Comparison of ENCODE assay signal across 34 cellular contexts in genomic region chr6:143486752-143487151, GRCh38.
"Had no signal": no experiment of that assay in that cellular context is flagged by ENCODE, and none has a peak within 500 bp of the region (broad histone marks: within the 10 kb centered on the region; RNA-seq: fewer than 3 reads in every experiment).

No MANE protein-coding gene starts in this region.

- H3K4me3 ChIP-seq: MG63 had no signal

- H3K27me3 ChIP-seq: MG63 had no signal

- H3K9me3 ChIP-seq: MG63 had no signal

- DNase-seq: Karpas-422, Kasumi-1, MG63, MM.1S, MV-4-11, NCI-H1048, NCI-H1092, NCI-H1092 treated with DMSO at 0.1 percent for 48 hours, NCI-H1105, NCI-H1105 treated with DMSO at 0.1 percent for 48 hours, NCI-H1417, NCI-H1417 treated with DMSO at 0.1 percent for 48 hours, NCI-H1436, NCI-H1436 treated with DMSO at 0.1 percent for 48 hours, NCI-H146, NCI-H1694, NCI-H1694 treated with DMSO at 0.1 percent for 48 hours, NCI-H187, NCI-H187 treated with DMSO at 0.1 percent for 48 hours, NCI-H1930, NCI-H2029, NCI-H2029 treated with DMSO at 0.1 percent for 48 hours, NCI-H2081, NCI-H2081 treated with DMSO at 0.1 percent for 48 hours, NCI-H2107, NCI-H2171, NCI-H2171 treated with DMSO at 0.1 percent for 48 hours, NCI-H2227 treated with DMSO at 0.1 percent for 48 hours, NCI-H226, NCI-H345, NCI-H446, NCI-H446 treated with DMSO at 0.1 percent for 48 hours, NCI-H510A, NCI-H510A treated with DMSO at 0.1 percent for 48 hours had no signal

- H3K36me3 ChIP-seq: MG63 had no signal
